Comparison of ENCODE assay signal across 12 cellular contexts in the genomic region with DNA sequence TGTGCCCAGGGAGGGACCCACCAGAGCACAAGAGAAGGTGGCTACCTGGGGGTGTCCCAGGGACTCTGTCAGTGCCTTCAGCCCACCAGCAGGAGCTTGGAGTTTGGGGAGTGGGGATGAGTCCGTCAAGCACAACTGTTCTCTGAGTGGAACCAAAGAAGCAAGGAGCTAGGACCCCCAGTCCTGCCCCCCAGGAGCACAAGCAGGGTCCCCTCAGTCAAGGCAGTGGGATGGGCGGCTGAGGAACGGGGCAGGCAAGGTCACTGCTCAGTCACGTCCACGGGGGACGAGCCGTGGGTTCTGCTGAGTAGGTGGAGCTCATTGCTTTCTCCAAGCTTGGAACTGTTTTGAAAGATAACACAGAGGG. TPM values are rescaled to one million over a fixed set of nuclear protein-coding genes. Genes with fewer than 3 reads are reported as not detected.
DNase-seq lines count a peak whose midpoint lies in the region; ATAC-seq and TF ChIP-seq lines count a peak whose summit lies in the region.
"Had no signal": no experiment of that assay in that cellular context is flagged by ENCODE, and none has a peak within 500 bp of the region (broad histone marks: within the 10 kb centered on the region; RNA-seq: fewer than 3 reads in every experiment).

No MANE protein-coding gene starts in this region.

- H3K4me1 Mint-ChIP-seq in GM23338 = peaks cover 17% of the 10 kb centered on the region; the same call in 2 of the 3 replicates
- peaks cover 3% of the 10 kb centered on the region for H3K4me1 Mint-ChIP-seq in glutamatergic neuron (ENCODE audit: low read depth, unreplicated experiment)

- no peak overlapping the region for H3K4me3 Mint-ChIP-seq in GM23338
- H3K4me3 Mint-ChIP-seq in glutamatergic neuron (ENCODE audit: unreplicated experiment) = no peak overlapping the region
- H3K4me3 Mint-ChIP-seq: CD4-positive, CD25-positive, alpha-beta regulatory T cell had no signal

- intact Hi-C loops in sigmoid colon (cut with DNase I) = no loop called here

- H3K27ac Mint-ChIP-seq in GM23338 = no peak overlapping the region; the same call in 1 of the 2 replicates
- no peak overlapping the region for H3K27ac Mint-ChIP-seq in glutamatergic neuron (ENCODE audit: unreplicated experiment)

- no peak for TF ChIP-seq POLR2A in Peyer's patch (IDR thresholded peaks at IDR 0.05)
- TF ChIP-seq POLR2A in sigmoid colon (IDR thresholded peaks at IDR 0.05) = no peak

- peaks cover 67% of the 10 kb centered on the region for H3K36me3 Mint-ChIP-seq in GM23338 (ENCODE audit: low read depth)
- peaks cover 5% of the 10 kb centered on the region for H3K36me3 Mint-ChIP-seq in glutamatergic neuron (ENCODE audit: unreplicated experiment)

- no peak for TF ChIP-seq EP300 in sigmoid colon (IDR thresholded peaks at IDR 0.05)

- no peak for ATAC-seq in GM23338
- ATAC-seq: gastrocnemius medialis had no signal

- H3K9me3 Mint-ChIP-seq in GM23338 (no peaks in the 10 kb centered on the region), glutamatergic neuron (ENCODE audit: unreplicated experiment) (peaks cover 2% of the 10 kb centered on the region)
- H3K9me3 Mint-ChIP-seq: CD4-positive, CD25-positive, alpha-beta regulatory T cell had no signal

- 30 to 62% methylated on average over 7 of the region's 7 CpGs for WGBS in sigmoid colon, 2 donors

- no peaks in the 10 kb centered on the region for H3K4me1 ChIP-seq in GM23338 (ENCODE audit: insufficient read depth)
- peaks cover 17 to 43% (median 24%) of the 10 kb centered on the region in 4 donors for H3K4me1 ChIP-seq in Peyer's patch
- peaks cover 0 to 11% (median 5%) of the 10 kb centered on the region in 4 donors for H3K4me1 ChIP-seq in sigmoid colon
- H3K4me1 ChIP-seq: gastrocnemius medialis, stomach had no signal

- peaks cover 4% of the 10 kb centered on the region for H4K20me1 ChIP-seq in GM23338 (replicated peaks; ENCODE audit: insufficient read depth)

- H3K4me2 ChIP-seq in GM23338 = no peak overlapping the region

- H3K79me2 ChIP-seq in GM23338 (replicated peaks; ENCODE audit: insufficient read depth) = peaks cover 10% of the 10 kb centered on the region

- H3K27ac ChIP-seq in GM23338 (ENCODE audit: low read depth) = peak overlapping the region; percentile 19; the same call in 1 of the 2 replicates
- H3K27ac ChIP-seq in Peyer's patch = peak overlapping the region; percentile 71 to 96 (median 79)
- peak overlapping the region in 1 of 4 donors; percentile 18 for H3K27ac ChIP-seq in sigmoid colon
- H3K27ac ChIP-seq: gastrocnemius medialis had no signal

- no peaks in the 10 kb centered on the region for H3K27me3 ChIP-seq in GM23338 (ENCODE audit: insufficient read depth)
- H3K27me3 ChIP-seq in Peyer's patch = no peaks in the 10 kb centered on the region
- no peaks in the 10 kb centered on the region for H3K27me3 ChIP-seq in sigmoid colon
- H3K27me3 ChIP-seq: gastrocnemius medialis, stomach had no signal

- H3K36me3 ChIP-seq in GM23338 (ENCODE audit: insufficient read depth) (peaks cover 33% of the 10 kb centered on the region), Peyer's patch (peaks cover 0 to 45% (median 0%) of the 10 kb centered on the region in 3 donors), sigmoid colon (peaks cover 26 to 48% (median 37%) of the 10 kb centered on the region in 4 donors)
- H3K36me3 ChIP-seq: gastrocnemius medialis had no signal

- no peaks in the 10 kb centered on the region for H3K9me3 ChIP-seq in Peyer's patch
- H3K9me3 ChIP-seq in sigmoid colon = no peaks in the 10 kb centered on the region
- H3K9me3 ChIP-seq: gastrocnemius medialis, stomach had no signal

- H3K27me3 Mint-ChIP-seq in GM23338 (ENCODE audit: insufficient read depth, low read depth, poor library complexity) = peaks cover 2% of the 10 kb centered on the region
- peaks cover 14% of the 10 kb centered on the region for H3K27me3 Mint-ChIP-seq in glutamatergic neuron (ENCODE audit: unreplicated experiment)

- no peak overlapping the region for H2AFZ ChIP-seq in GM23338

- no peak overlapping the region for H3K4me3 ChIP-seq in GM23338
- H3K4me3 ChIP-seq in Peyer's patch = no peak overlapping the region
- no peak overlapping the region for H3K4me3 ChIP-seq in sigmoid colon
- H3K4me3 ChIP-seq: gastrocnemius medialis, stomach had no signal

- no peak for DNase-seq in GM23338 (ENCODE audit: low spot score)
- DNase-seq in Peyer's patch = peak in 2 of 3 donors; percentile 45 to 53
- DNase-seq in ecto neural progenitor cell (ENCODE audit: low spot score) = peak; percentile 19
- DNase-seq in sigmoid colon = peak; percentile 51
- DNase-seq in glutamatergic neuron = no peak
- no peak for DNase-seq in T-helper 1 cell
- no peak for DNase-seq in T1000 (lab: John Stamatoyannopoulos, UW)
- DNase-seq: amygdala; CD4-positive, CD25-positive, alpha-beta regulatory T cell; gastrocnemius medialis; SHP77; stomach had no signal

- H3F3A ChIP-seq in GM23338 (replicated peaks; ENCODE audit: low read depth) = peaks cover 16% of the 10 kb centered on the region; the same call in 1 of the 2 replicates

- TF ChIP-seq CTCF in GM23338 (conservative IDR thresholded peaks at IDR 0.05; ENCODE audit: low read depth in 2 of 2) (no peak), Peyer's patch (IDR thresholded peaks at IDR 0.05) (no peak), sigmoid colon (IDR thresholded peaks at IDR 0.05) (no peak), glutamatergic neuron (IDR thresholded peaks at IDR 0.05; ENCODE audit: partially characterized antibody, unreplicated experiment) (no peak)

- H3K9me2 ChIP-seq in GM23338 (ENCODE audit: insufficient read depth) = no peaks in the 10 kb centered on the region

TF ChIP-seq in GM23338, 12 proteins besides CTCF, POLR2A, EP300 and RAD21 (continues in another document):
- TF ChIP-seq ZNF331 (CRISPR knock-in tag; IDR thresholded peaks at IDR 0.05; ENCODE audit: low read depth) = no peak
- TF ChIP-seq, protein P1, sequence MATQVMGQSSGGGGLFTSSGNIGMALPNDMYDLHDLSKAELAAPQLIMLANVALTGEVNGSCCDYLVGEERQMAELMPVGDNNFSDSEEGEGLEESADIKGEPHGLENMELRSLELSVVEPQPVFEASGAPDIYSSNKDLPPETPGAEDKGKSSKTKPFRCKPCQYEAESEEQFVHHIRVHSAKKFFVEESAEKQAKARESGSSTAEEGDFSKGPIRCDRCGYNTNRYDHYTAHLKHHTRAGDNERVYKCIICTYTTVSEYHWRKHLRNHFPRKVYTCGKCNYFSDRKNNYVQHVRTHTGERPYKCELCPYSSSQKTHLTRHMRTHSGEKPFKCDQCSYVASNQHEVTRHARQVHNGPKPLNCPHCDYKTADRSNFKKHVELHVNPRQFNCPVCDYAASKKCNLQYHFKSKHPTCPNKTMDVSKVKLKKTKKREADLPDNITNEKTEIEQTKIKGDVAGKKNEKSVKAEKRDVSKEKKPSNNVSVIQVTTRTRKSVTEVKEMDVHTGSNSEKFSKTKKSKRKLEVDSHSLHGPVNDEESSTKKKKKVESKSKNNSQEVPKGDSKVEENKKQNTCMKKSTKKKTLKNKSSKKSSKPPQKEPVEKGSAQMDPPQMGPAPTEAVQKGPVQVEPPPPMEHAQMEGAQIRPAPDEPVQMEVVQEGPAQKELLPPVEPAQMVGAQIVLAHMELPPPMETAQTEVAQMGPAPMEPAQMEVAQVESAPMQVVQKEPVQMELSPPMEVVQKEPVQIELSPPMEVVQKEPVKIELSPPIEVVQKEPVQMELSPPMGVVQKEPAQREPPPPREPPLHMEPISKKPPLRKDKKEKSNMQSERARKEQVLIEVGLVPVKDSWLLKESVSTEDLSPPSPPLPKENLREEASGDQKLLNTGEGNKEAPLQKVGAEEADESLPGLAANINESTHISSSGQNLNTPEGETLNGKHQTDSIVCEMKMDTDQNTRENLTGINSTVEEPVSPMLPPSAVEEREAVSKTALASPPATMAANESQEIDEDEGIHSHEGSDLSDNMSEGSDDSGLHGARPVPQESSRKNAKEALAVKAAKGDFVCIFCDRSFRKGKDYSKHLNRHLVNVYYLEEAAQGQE (IDR thresholded peaks at IDR 0.05; ENCODE audit: unreplicated experiment) = no peak
- no peak for TF ChIP-seq EZH2phosphoT487 (IDR thresholded peaks at IDR 0.05; ENCODE audit: unreplicated experiment)

RNA-seq across cellular contexts. Expression of gene ITM2C, which starts 13.8 kb away (rescaled TPM):
- 314 and 367 TPM in 2 replicates for total RNA-seq in GM23338 (2014; rRNA removed; shearing (Covaris generic))
- polyA plus RNA-seq in GM23338 (2016; fragmentation: Nextera tagmentation; extraction: Ambion mirVana) (240 and 241 TPM in 2 replicates), sigmoid colon (1,000 to 10,000 TPM in 1 of 3 donors, 100 to 1,000 TPM in 2; 489 to 1,275 (median 498) TPM)
- total RNA-seq in Peyer's patch (100 to 1,000 TPM in 3 of 4 donors, 10 to 100 TPM in 1; 69.3 to 710 (median 610) TPM), sigmoid colon (100 to 1,000 TPM; 107 to 206 (median 117) TPM), glutamatergic neuron (ENCODE audit: unreplicated experiment) (72.0 TPM)

RNA-seq across cellular contexts. Expression of gene GPR55, which starts 46.5 kb away (rescaled TPM):
- not detected in 2 replicates for total RNA-seq in GM23338 (2014; rRNA removed; shearing (Covaris generic))
- polyA plus RNA-seq in GM23338 (2016; fragmentation: Nextera tagmentation; extraction: Ambion mirVana) (not detected in 2 replicates), sigmoid colon (1 to 10 TPM in 1 of 3 donors, under 1 TPM in 1, not detected in 1; 0.23 to 1.4 TPM)
- total RNA-seq in Peyer's patch (1 to 10 TPM; 1.0 to 4.7 (median 3.2) TPM), sigmoid colon (not detected), glutamatergic neuron (ENCODE audit: unreplicated experiment) (not detected)
- total RNA-seq: gastrocnemius medialis had no signal

Comparison
In these comparisons a context has a peak if more than half of its experiments do, and no peak if none do; other contexts are left out.
1. DNase-seq: peak in Peyer's patch (2 of 3), ecto neural progenitor cell (single experiment) and sigmoid colon (single experiment); none in GM23338 (single experiment), glutamatergic neuron (single experiment), T-helper 1 cell (0 of 5) and T1000 (single experiment).